Comparison of ENCODE assay signal across 19 cellular contexts in the genomic region with DNA sequence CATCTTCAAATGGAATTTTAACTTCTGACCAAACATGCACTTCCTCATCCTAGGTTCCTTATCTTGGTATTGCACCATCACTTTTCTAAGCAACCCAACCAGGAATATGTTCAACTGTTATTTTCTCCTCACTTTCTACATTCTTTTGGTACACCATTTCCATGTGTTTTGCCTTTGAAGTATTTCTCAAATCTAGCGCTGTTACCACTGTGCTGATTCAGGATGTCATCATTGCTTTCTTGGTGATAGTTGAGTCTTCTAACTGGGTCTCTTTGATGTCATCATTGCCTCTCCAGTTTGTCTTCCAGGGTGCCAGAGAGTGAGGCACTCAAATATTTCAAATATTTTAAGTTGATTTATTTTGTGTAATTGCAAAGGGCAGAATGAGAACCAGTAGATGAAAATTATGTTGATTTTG. TPM values are rescaled to one million over a fixed set of nuclear protein-coding genes. Genes with fewer than 3 reads are reported as not detected.
DNase-seq lines count a peak whose midpoint lies in the region; ATAC-seq and TF ChIP-seq lines count a peak whose summit lies in the region.
"Had no signal": no experiment of that assay in that cellular context is flagged by ENCODE, and none has a peak within 500 bp of the region (broad histone marks: within the 10 kb centered on the region; RNA-seq: fewer than 3 reads in every experiment).

No MANE protein-coding gene starts in this region.

- H3K9me3 Mint-ChIP-seq in endothelial cell (ENCODE audit: unreplicated experiment): no peaks in the 10 kb centered on the region
- H3K9me3 Mint-ChIP-seq: CD4-positive, alpha-beta T cell had no signal

- ATAC-seq in omental fat pad (ENCODE audit: low FRiP score): peak; percentile 73
- ATAC-seq in GM18861 (IDR thresholded peaks at IDR 0.05; ENCODE audit: unreplicated experiment): no peak
- ATAC-seq: GM12878; left lobe of liver; stimulated activated naive CD8-positive, alpha-beta T cell treated with anti-CD3 and anti-CD28 coated beads, Interleukin-15, Interleukin-2, amounts not matched to agents 100 U/mL and 50 U/mL, for 24 hours had no signal

- H3K27me3 Mint-ChIP-seq in endothelial cell (ENCODE audit: unreplicated experiment): peaks cover 1% of the 10 kb centered on the region

- no peaks in the 10 kb centered on the region for H3K4me1 Mint-ChIP-seq in endothelial cell (ENCODE audit: unreplicated experiment)

- DNase-seq in ELR (ENCODE audit: low read depth) (peak; percentile 46), NCI-H226 (peak; percentile 74), astrocyte of the hippocampus (ENCODE audit: low read depth, low spot score) (peak; percentile 46), omental fat pad (ENCODE audit: low spot score) (no peak), middle frontal gyrus (ENCODE audit: extremely low spot score, low spot score) (no peak), endothelial cell (ENCODE audit: low spot score) (no peak)
- DNase-seq: activated naive CD8-positive, alpha-beta T cell treated with anti-CD3 and anti-CD28 coated beads for 36 hours; activated T-cell treated with anti-CD3 and anti-CD28 coated beads, Interleukin-2, amount 50 U/mL, for 1 hour; CD4-positive, alpha-beta T cell; hypothalamus; NCI-H2081; NCI-H748 treated with DMSO at 0.1 percent for 48 hours; stimulated activated CD4-positive, alpha-beta T cell treated with anti-CD3 and anti-CD28 coated beads, Interleukin-12 subunit alpha, Interleukin-12 subunit beta, amount 100 ng/mL, for 4 hours; stimulated activated naive CD8-positive, alpha-beta T cell treated with anti-CD3 and anti-CD28 coated beads, Interleukin-15, Interleukin-2, amounts not matched to agents 100 U/mL and 50 U/mL, for 24 hours had no signal

- no peak overlapping the region for H3K4me3 Mint-ChIP-seq in endothelial cell (ENCODE audit: unreplicated experiment)
- H3K4me3 Mint-ChIP-seq: activated naive CD8-positive, alpha-beta T cell treated with anti-CD3 and anti-CD28 coated beads for 36 hours; CD4-positive, alpha-beta T cell had no signal

- TF ChIP-seq CTCF in omental fat pad (IDR thresholded peaks at IDR 0.05): no peak
- no peak for TF ChIP-seq CTCF in endothelial cell (IDR thresholded peaks at IDR 0.05; ENCODE audit: unreplicated experiment)

- no peaks in the 10 kb centered on the region for H3K36me3 Mint-ChIP-seq in endothelial cell (ENCODE audit: low read depth, unreplicated experiment)
- H3K36me3 Mint-ChIP-seq: activated naive CD8-positive, alpha-beta T cell treated with anti-CD3 and anti-CD28 coated beads for 36 hours had no signal

- no peak overlapping the region for H3K27ac Mint-ChIP-seq in endothelial cell (ENCODE audit: unreplicated experiment)
- H3K27ac Mint-ChIP-seq: activated naive CD8-positive, alpha-beta T cell treated with anti-CD3 and anti-CD28 coated beads for 36 hours; CD4-positive, alpha-beta T cell had no signal

RNA-seq across cellular contexts. Expression of gene HORMAD2, which starts 47.5 kb away (rescaled TPM):
- total RNA-seq in omental fat pad (not detected), endothelial cell (ENCODE audit: unreplicated experiment) (not detected)
- total RNA-seq: activated naive CD8-positive, alpha-beta T cell treated with anti-CD3 and anti-CD28 coated beads for 36 hours; CD4-positive, alpha-beta T cell; GM12878; myocyte; urinary bladder had no signal

Comparison
In these comparisons a context has a peak if more than half of its experiments do, and no peak if none do; other contexts are left out.
1. DNase-seq: peak in ELR (single experiment), NCI-H226 (single experiment) and astrocyte of the hippocampus (single experiment); none in omental fat pad (single experiment), middle frontal gyrus (single experiment) and endothelial cell (single experiment).